In the genomic region with DNA sequence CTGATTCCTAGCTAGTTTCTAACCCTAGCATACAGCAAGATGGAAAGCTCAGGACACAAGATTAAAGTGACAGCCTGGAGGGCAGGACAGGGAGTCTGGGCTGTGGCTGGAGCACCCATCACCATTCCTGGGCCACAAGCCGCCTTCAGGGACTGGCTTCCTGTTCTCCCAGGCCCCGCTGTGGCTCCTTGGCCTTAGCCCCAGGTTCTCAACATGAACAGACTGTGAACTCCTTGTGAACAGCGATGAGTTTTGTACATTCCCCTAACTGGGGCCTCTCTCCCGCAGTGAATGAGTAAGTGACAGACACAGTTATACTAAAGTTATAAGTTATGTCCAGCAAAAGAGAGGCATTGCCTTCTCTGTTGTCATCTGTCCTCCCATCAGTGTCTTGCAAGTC, we compare ENCODE assay signal across 14 cellular contexts. TPM values are rescaled to one million over a fixed set of nuclear protein-coding genes. Genes with fewer than 3 reads are reported as not detected.
DNase-seq lines count a peak whose midpoint lies in the region; ATAC-seq and TF ChIP-seq lines count a peak whose summit lies in the region.
"Had no signal": no experiment of that assay in that cellular context is flagged by ENCODE, and none has a peak within 500 bp of the region (broad histone marks: within the 10 kb centered on the region; RNA-seq: fewer than 3 reads in every experiment).

No MANE protein-coding gene starts in this region.

- intact Hi-C loops in gastrocnemius medialis (cut with DNase I; ENCODE audit: low total_unique reads): no loop called here

- peaks cover 62% of the 10 kb centered on the region for H3K4me1 Mint-ChIP-seq in T-helper 2 cell treated with Interferon-gamma antibody and Interleukin-4, amounts not matched to agents 5 μg/mL and 100 μg/mL, for 36 hours (ENCODE audit: low read depth)
- peaks cover 36% of the 10 kb centered on the region for H3K4me1 Mint-ChIP-seq in chondrocyte (ENCODE audit: low read depth)
- peaks cover 63% of the 10 kb centered on the region for H3K4me1 Mint-ChIP-seq in stimulated activated effector memory CD8-positive, alpha-beta T cell treated with anti-CD3 and anti-CD28 coated beads, Interleukin-12 subunit alpha, Interleukin-12 subunit beta, amount 100 ng/mL, for 72 hours

- H3K27me3 ChIP-seq in OCI-LY3 (ENCODE audit: low read depth, low read length) (peaks cover 16% of the 10 kb centered on the region), gastrocnemius medialis (no peaks in the 10 kb centered on the region)
- H3K27me3 ChIP-seq: esophagus muscularis mucosa had no signal

- H3K27ac ChIP-seq in OCI-LY3 (ENCODE audit: low read length) (peak overlapping the region; percentile 80), gastrocnemius medialis (no peak overlapping the region)
- H3K27ac ChIP-seq: esophagus muscularis mucosa had no signal

- no peak for TF ChIP-seq POLR2A in gastrocnemius medialis (IDR thresholded peaks at IDR 0.05)

- peaks cover 6% of the 10 kb centered on the region for H3K9me3 Mint-ChIP-seq in T-helper 2 cell treated with Interferon-gamma antibody and Interleukin-4, amounts not matched to agents 5 μg/mL and 100 μg/mL, for 36 hours
- H3K9me3 Mint-ChIP-seq in chondrocyte (ENCODE audit: low read depth): no peaks in the 10 kb centered on the region
- no peaks in the 10 kb centered on the region for H3K9me3 Mint-ChIP-seq in stimulated activated effector memory CD8-positive, alpha-beta T cell treated with anti-CD3 and anti-CD28 coated beads, Interleukin-12 subunit alpha, Interleukin-12 subunit beta, amount 100 ng/mL, for 72 hours

- peak overlapping the region; percentile 61 for H3K4me3 ChIP-seq in OCI-LY3 (ENCODE audit: low read length)
- no peak overlapping the region for H3K4me3 ChIP-seq in gastrocnemius medialis
- H3K4me3 ChIP-seq: esophagus muscularis mucosa had no signal

- H3K9me3 ChIP-seq in OCI-LY3 (ENCODE audit: insufficient read depth, low read length): no peaks in the 10 kb centered on the region
- H3K9me3 ChIP-seq in gastrocnemius medialis: no peaks in the 10 kb centered on the region
- H3K9me3 ChIP-seq: esophagus muscularis mucosa had no signal

- H3K4me2 ChIP-seq in OCI-LY3 (ENCODE audit: low read length): peak overlapping the region; percentile 90

- no peaks in the 10 kb centered on the region for H4K20me1 ChIP-seq in OCI-LY3 (ENCODE audit: insufficient read depth, low read length)

- peak overlapping the region; percentile 64 for H2AFZ ChIP-seq in OCI-LY3 (ENCODE audit: low read depth, low read length)

- H3K4me1 ChIP-seq in OCI-LY3 (ENCODE audit: low read length) (peaks cover 51% of the 10 kb centered on the region), gastrocnemius medialis (no peaks in the 10 kb centered on the region)

- peak; percentile 49 for ATAC-seq in stimulated activated effector memory CD8-positive, alpha-beta T cell treated with anti-CD3 and anti-CD28 coated beads, Interleukin-12 subunit alpha, Interleukin-12 subunit beta, amount 100 ng/mL, for 72 hours
- ATAC-seq in gastrocnemius medialis (no peak), HG03095 (IDR thresholded peaks at IDR 0.05; ENCODE audit: unreplicated experiment) (no peak)

- no peaks in the 10 kb centered on the region for H3K36me3 ChIP-seq in OCI-LY3 (replicated peaks; ENCODE audit: low read depth, low read length)
- no peaks in the 10 kb centered on the region for H3K36me3 ChIP-seq in gastrocnemius medialis
- H3K36me3 ChIP-seq: esophagus muscularis mucosa had no signal

- peak overlapping the region; percentile 92 for H3K4me3 Mint-ChIP-seq in T-helper 2 cell treated with Interferon-gamma antibody and Interleukin-4, amounts not matched to agents 5 μg/mL and 100 μg/mL, for 36 hours
- H3K4me3 Mint-ChIP-seq in chondrocyte (ENCODE audit: unreplicated experiment): no peak overlapping the region
- peak overlapping the region; percentile 91 for H3K4me3 Mint-ChIP-seq in stimulated activated effector memory CD8-positive, alpha-beta T cell treated with anti-CD3 and anti-CD28 coated beads, Interleukin-12 subunit alpha, Interleukin-12 subunit beta, amount 100 ng/mL, for 72 hours
- H3K4me3 Mint-ChIP-seq: nephron progenitor cell had no signal

- H3K36me3 Mint-ChIP-seq in T-helper 2 cell treated with Interferon-gamma antibody and Interleukin-4, amounts not matched to agents 5 μg/mL and 100 μg/mL, for 36 hours (ENCODE audit: low read depth): peaks cover 6% of the 10 kb centered on the region
- H3K36me3 Mint-ChIP-seq in chondrocyte (ENCODE audit: low read depth): no peaks in the 10 kb centered on the region
- H3K36me3 Mint-ChIP-seq in stimulated activated effector memory CD8-positive, alpha-beta T cell treated with anti-CD3 and anti-CD28 coated beads, Interleukin-12 subunit alpha, Interleukin-12 subunit beta, amount 100 ng/mL, for 72 hours: peaks cover 8% of the 10 kb centered on the region

- no peaks in the 10 kb centered on the region for H3K79me2 ChIP-seq in OCI-LY3 (ENCODE audit: low read length)

- no peak for DNase-seq in T-helper 2 cell treated with Interferon-gamma antibody and Interleukin-4, amounts not matched to agents 5 μg/mL and 100 μg/mL, for 36 hours (ENCODE audit: low spot score)
- DNase-seq in T-helper 2 cell (no peak), chondrocyte (ENCODE audit: low spot score) (no peak), gastrocnemius medialis (no peak)
- no peak for DNase-seq in stimulated activated effector memory CD8-positive, alpha-beta T cell treated with anti-CD3 and anti-CD28 coated beads, Interleukin-12 subunit alpha, Interleukin-12 subunit beta, amount 100 ng/mL, for 72 hours (ENCODE audit: low spot score in 2 of 2)
- DNase-seq in effector CD4-positive, alpha-beta T cell: no peak
- DNase-seq: EL, NCI-H1436 treated with DMSO at 0.1 percent for 48 hours, nephron progenitor cell, SW 1271 had no signal

- TF ChIP-seq CTCF in OCI-LY3 (IDR thresholded peaks at IDR 0.05; ENCODE audit: low read depth, low read length) (no peak), chondrocyte (IDR thresholded peaks at IDR 0.05) (no peak), gastrocnemius medialis (IDR thresholded peaks at IDR 0.05 in 4 of 5, conservative IDR thresholded peaks at IDR 0.05 in 1 of 5) (no peak)

- in situ Hi-C loops in gastrocnemius medialis (cut with MboI; ENCODE audit: low sequenced_read_pairs in 4 of 4): loop anchor here in 1 of 4 donors (25.0 kb wide), 2 partner anchors 199 to 374 kb away; partner anchors contain the start of gene PSTPIP2

- peaks cover 39% of the 10 kb centered on the region for H3K27me3 Mint-ChIP-seq in T-helper 2 cell treated with Interferon-gamma antibody and Interleukin-4, amounts not matched to agents 5 μg/mL and 100 μg/mL, for 36 hours (ENCODE audit: low read depth)
- H3K27me3 Mint-ChIP-seq in chondrocyte (ENCODE audit: low read depth): peaks cover 2% of the 10 kb centered on the region

- peak overlapping the region; percentile 36 for H3K9ac ChIP-seq in OCI-LY3 (ENCODE audit: low read length)

- peak overlapping the region; percentile 95 for H3K27ac Mint-ChIP-seq in T-helper 2 cell treated with Interferon-gamma antibody and Interleukin-4, amounts not matched to agents 5 μg/mL and 100 μg/mL, for 36 hours
- peak overlapping the region; percentile 9 for H3K27ac Mint-ChIP-seq in chondrocyte (ENCODE audit: unreplicated experiment)
- H3K27ac Mint-ChIP-seq in stimulated activated effector memory CD8-positive, alpha-beta T cell treated with anti-CD3 and anti-CD28 coated beads, Interleukin-12 subunit alpha, Interleukin-12 subunit beta, amount 100 ng/mL, for 72 hours: peak overlapping the region; percentile 90
- H3K27ac Mint-ChIP-seq: nephron progenitor cell had no signal

RNA-seq across cellular contexts. Expression of gene SLC14A1, which starts 35.9 kb away (rescaled TPM):
- total RNA-seq in chondrocyte: 0.25 TPM in 1 of 3 replicates, not detected in the others
- total RNA-seq in gastrocnemius medialis: 1 to 10 TPM; 1.1 to 8.2 (median 7.1) TPM
- total RNA-seq: A172 had no signal

Comparison
In these comparisons a context has a peak if more than half of its experiments do, and no peak if none do; other contexts are left out.
1. H3K27ac Mint-ChIP-seq: peak in every context shown above with its lines; median percentile 95 in T-helper 2 cell treated with Interferon-gamma antibody and Interleukin-4, amounts not matched to agents 5 μg/mL and 100 μg/mL, for 36 hours; 90 in stimulated activated effector memory CD8-positive, alpha-beta T cell treated with anti-CD3 and anti-CD28 coated beads, Interleukin-12 subunit alpha, Interleukin-12 subunit beta, amount 100 ng/mL, for 72 hours; 9 in chondrocyte.